Comparison of ENCODE assay signal across 35 cellular contexts in genomic region chr10:3552281-3552680, GRCh38.
"Had no signal": no experiment of that assay in that cellular context is flagged by ENCODE, and none has a peak within 500 bp of the region (broad histone marks: within the 10 kb centered on the region; RNA-seq: fewer than 3 reads in every experiment).

No MANE protein-coding gene starts in this region.

- DNase-seq: activated CD4-positive, alpha-beta T cell treated with anti-CD3 and anti-CD28 coated beads for 1 hour; activated CD4-positive, alpha-beta T cell treated with anti-CD3 and anti-CD28 coated beads, Interleukin-2, amount 10 ng/mL, durations not matched to agents 7 days and 5 days; activated CD4-positive, alpha-beta T cell treated with anti-CD3 and anti-CD28 coated beads, Interleukin-2, amount 50 U/mL, for 48 hours; activated CD4-positive, CD25-positive, alpha-beta regulatory T cell; activated CD8-positive, alpha-beta T cell treated with anti-CD3 and anti-CD28 coated beads, Interleukin-2, amount 10 ng/mL, durations not matched to agents 7 days and 5 days; activated gamma-delta T cell; activated naive CD4-positive, alpha-beta T cell treated with Interleukin-2 at 50 U/mL for 16 hours; activated naive CD8-positive, alpha-beta T cell treated with anti-CD3 and anti-CD28 coated beads, Interleukin-2, amount 10 ng/mL, durations not matched to agents 7 days and 5 days; activated T-cell treated with anti-CD3 and anti-CD28 coated beads, Interleukin-2, amount 50 U/mL, for 24 hours; amygdala; body of pancreas; NCI-H1092 treated with DMSO at 0.1 percent for 48 hours; NCI-H1417; NCI-H146; NCI-H187; NCI-H2081; NCI-H2171 treated with DMSO at 0.1 percent for 48 hours; NCI-H2227 treated with DMSO at 0.1 percent for 48 hours; NCI-H446; NCI-H524; NCI-H69; NCI-H82; RPMI8226; SHP77 treated with DMSO at 0.1 percent for 48 hours; T-helper 1 cell; T-helper 2 cell; T1000; WERI-Rb-1 had no signal

- H3K27ac ChIP-seq: ascending aorta, body of pancreas, breast epithelium, KMS-11, WERI-Rb-1 had no signal

- H3K36me3 ChIP-seq: ascending aorta, breast epithelium, WERI-Rb-1 had no signal

- H3K4me1 ChIP-seq: body of pancreas, breast epithelium had no signal

- H3K36me3 Mint-ChIP-seq: activated naive CD4-positive, alpha-beta T cell treated with anti-CD3 and anti-CD28 coated beads, Interleukin-2, amount 50 U/mL, for 24 hours; activated naive CD8-positive, alpha-beta T cell treated with anti-CD3 and anti-CD28 coated beads, Interleukin-2, amount 10 ng/mL, durations not matched to agents 7 days and 5 days had no signal

- H3K9me3 Mint-ChIP-seq: activated naive CD4-positive, alpha-beta T cell treated with anti-CD3 and anti-CD28 coated beads, Interleukin-2, amount 50 U/mL, for 24 hours; activated T-cell treated with anti-CD3 and anti-CD28 coated beads, Interleukin-2, amount 50 U/mL, for 24 hours had no signal

- H3K27me3 Mint-ChIP-seq: activated naive CD4-positive, alpha-beta T cell treated with anti-CD3 and anti-CD28 coated beads, Interleukin-2, amount 50 U/mL, for 24 hours had no signal

- H3K4me3 ChIP-seq: ascending aorta, body of pancreas, breast epithelium had no signal

- H3K4me2 ChIP-seq: KMS-11 had no signal

- H3K27me3 ChIP-seq: ascending aorta, body of pancreas, breast epithelium had no signal

- H3K9me3 ChIP-seq: ascending aorta, body of pancreas, breast epithelium had no signal

- H3K4me3 Mint-ChIP-seq: activated CD4-positive, alpha-beta T cell treated with anti-CD3 and anti-CD28 coated beads, Interleukin-2, amount 10 ng/mL, durations not matched to agents 7 days and 5 days; activated CD8-positive, alpha-beta T cell treated with anti-CD3 and anti-CD28 coated beads, Interleukin-2, amount 10 ng/mL, durations not matched to agents 7 days and 5 days; activated naive CD4-positive, alpha-beta T cell treated with anti-CD3 and anti-CD28 coated beads, Interleukin-2, amount 50 U/mL, for 24 hours; activated naive CD8-positive, alpha-beta T cell treated with anti-CD3 and anti-CD28 coated beads, Interleukin-2, amount 10 ng/mL, durations not matched to agents 7 days and 5 days; activated T-cell treated with anti-CD3 and anti-CD28 coated beads, Interleukin-2, amount 50 U/mL, for 24 hours had no signal

- ATAC-seq: activated CD8-positive, alpha-beta T cell treated with anti-CD3 and anti-CD28 coated beads, Interleukin-2, amount 10 ng/mL, durations not matched to agents 7 days and 5 days; body of pancreas; Panc1; SK-N-SH treated with all-trans-retinoic acid at 6 μM for 48 hours had no signal

- H3K9ac ChIP-seq: KMS-11 had no signal

- H3K27ac Mint-ChIP-seq: activated CD4-positive, alpha-beta T cell treated with anti-CD3 and anti-CD28 coated beads, Interleukin-2, amount 10 ng/mL, durations not matched to agents 7 days and 5 days; activated CD8-positive, alpha-beta T cell treated with anti-CD3 and anti-CD28 coated beads, Interleukin-2, amount 10 ng/mL, durations not matched to agents 7 days and 5 days; activated naive CD4-positive, alpha-beta T cell treated with anti-CD3 and anti-CD28 coated beads, Interleukin-2, amount 50 U/mL, for 24 hours; activated naive CD8-positive, alpha-beta T cell treated with anti-CD3 and anti-CD28 coated beads, Interleukin-2, amount 10 ng/mL, durations not matched to agents 7 days and 5 days; activated T-cell treated with anti-CD3 and anti-CD28 coated beads, Interleukin-2, amount 50 U/mL, for 24 hours; activated T-helper 2 cell treated with anti-CD3 and anti-CD28 coated beads, Interferon-gamma antibody, Interleukin-2, Interleukin-4, amounts not matched to agents 10 μg/mL and 5 μg/mL and 100 μg/mL, durations not matched to agents 14 hours and 24 hours and 36 hours had no signal
